Comparison of ENCODE assay signal across 13 cellular contexts in the genomic region with DNA sequence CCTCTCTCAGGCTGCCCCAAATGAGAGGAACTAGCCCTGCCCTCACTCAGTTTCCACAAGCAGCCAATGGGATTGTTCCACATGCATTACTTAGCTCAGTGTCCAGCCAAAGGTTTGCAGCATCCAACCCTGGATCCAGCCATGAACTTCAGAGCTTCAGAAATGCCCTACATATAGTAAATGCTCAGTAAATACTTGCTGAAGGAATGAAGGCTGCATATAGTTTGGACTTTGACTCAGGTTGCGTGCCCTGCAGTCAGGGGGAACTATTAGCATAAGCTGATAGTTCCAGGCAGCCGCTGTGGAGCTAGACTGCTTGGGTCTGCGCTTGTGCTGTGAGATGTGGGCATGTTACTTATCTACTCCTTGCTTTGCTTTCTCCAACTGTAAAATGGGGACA.
DNase-seq lines count a peak whose midpoint lies in the region; ATAC-seq, FAIRE-seq and TF ChIP-seq lines count a peak whose summit lies in the region.
"Had no signal": no experiment of that assay in that cellular context is flagged by ENCODE, and none has a peak within 500 bp of the region (broad histone marks: within the 10 kb centered on the region; RNA-seq: fewer than 3 reads in every experiment).

No MANE protein-coding gene starts in this region.

- no peak overlapping the region for H4K91ac ChIP-seq in mesenchymal stem cell (ENCODE audit: low read length)

- no peak overlapping the region for H2BK15ac ChIP-seq in mesenchymal stem cell (ENCODE audit: low read depth, poor library complexity, severe bottlenecking)

- H3K14ac ChIP-seq in mesenchymal stem cell (ENCODE audit: low read length in 2 of 2): no peak overlapping the region

- no peak overlapping the region for H3K4me3 Mint-ChIP-seq in astrocyte (ENCODE audit: unreplicated experiment)
- H3K4me3 Mint-ChIP-seq in CD8-positive, alpha-beta memory T cell: no peak overlapping the region
- no peak overlapping the region for H3K4me3 Mint-ChIP-seq in T-helper 2 cell treated with Interferon-gamma antibody and Interleukin-4, amounts not matched to agents 5 μg/mL and 100 μg/mL, for 36 hours

- DNase-seq in HepG2 (ENCODE audit: low spot score) (no peak), right lobe of liver (no peak), astrocyte (ENCODE audit: low read depth) (no peak), mesenchymal stem cell (no peak), NCI-H1092 treated with DMSO at 0.1 percent for 48 hours (lab: John Stamatoyannopoulos, UW) (no peak)
- DNase-seq in CD8-positive, alpha-beta memory T cell: no peak
- no peak for DNase-seq in T-helper 2 cell treated with Interferon-gamma antibody and Interleukin-4, amounts not matched to agents 5 μg/mL and 100 μg/mL, for 36 hours (ENCODE audit: low spot score)
- DNase-seq: 8988T, AML-193, DMS 273 treated with DMSO at 0.1 percent for 48 hours, H7 had no signal

- CTCF ChIA-PET in HepG2 (lab: Yijun Ruan, JAX; ENCODE audit: low intra/inter-chr PET ratio, low total read pairs): no interaction called here
- CTCF ChIA-PET in CD8-positive, alpha-beta memory T cell (lab: Charles Lee): interaction anchor here (1.5 to 2.5 kb wide), 2 partner anchors 8 to 20 kb away, joined by 4 to 11 read pairs; no protein-coding TSS in a partner anchor

- no peak for FAIRE-seq in HepG2 (lab: Jason Lieb, UNC)
- no peak for FAIRE-seq in astrocyte (lab: Jason Lieb, UNC)

- H3K9ac ChIP-seq in HepG2 (ENCODE audit: insufficient read depth, low read depth, low read length) (no peak overlapping the region), astrocyte (ENCODE audit: low read length) (no peak overlapping the region), mesenchymal stem cell (ENCODE audit: low read length) (no peak overlapping the region)
- H3K9ac ChIP-seq: BLaER1, GM23248 had no signal

- no peaks in the 10 kb centered on the region for H3K9me3 ChIP-seq in HepG2 (ENCODE audit: low read length)
- H3K9me3 ChIP-seq in right lobe of liver: no peaks in the 10 kb centered on the region
- no peaks in the 10 kb centered on the region for H3K9me3 ChIP-seq in astrocyte (ENCODE audit: insufficient read depth, low read depth, low read length)
- H3K9me3 ChIP-seq in mesenchymal stem cell (ENCODE audit: control insufficient read depth, low read length): no peaks in the 10 kb centered on the region
- H3K9me3 ChIP-seq in CD8-positive, alpha-beta memory T cell (ENCODE audit: low read length): no peaks in the 10 kb centered on the region
- H3K9me3 ChIP-seq: BLaER1 had no signal

- TF ChIP-seq EP300 in HepG2 (IDR thresholded peaks at IDR 0.05; ENCODE audit: low read depth in 2 of 2, low read length in 2 of 2) (no peak), HepG2 (CRISPR knock-in tag; IDR thresholded peaks at IDR 0.05; ENCODE audit: borderline replicate concordance) (no peak)

- no peak overlapping the region for H3K18ac ChIP-seq in mesenchymal stem cell (ENCODE audit: low read depth in 1 of 2, low read length in 2 of 2)

- H3K4me1 ChIP-seq in HepG2 (ENCODE audit: insufficient read depth, low read length) (peaks cover 28% of the 10 kb centered on the region), right lobe of liver (no peaks in the 10 kb centered on the region), astrocyte (ENCODE audit: insufficient read depth, low read length) (peaks cover 9% of the 10 kb centered on the region), mesenchymal stem cell (ENCODE audit: control insufficient read depth, insufficient read depth, low read depth, low read length) (no peaks in the 10 kb centered on the region)
- H3K4me1 ChIP-seq in CD8-positive, alpha-beta memory T cell (ENCODE audit: insufficient read depth, low read length): no peaks in the 10 kb centered on the region

- no peaks in the 10 kb centered on the region for H4K20me1 ChIP-seq in HepG2 (ENCODE audit: insufficient read depth, low read length)
- no peaks in the 10 kb centered on the region for H4K20me1 ChIP-seq in astrocyte (ENCODE audit: insufficient read depth, low read length)
- H4K20me1 ChIP-seq: BLaER1 had no signal

- peaks cover 11% of the 10 kb centered on the region for H3K4me1 Mint-ChIP-seq in astrocyte (ENCODE audit: low read depth, unreplicated experiment)
- no peaks in the 10 kb centered on the region for H3K4me1 Mint-ChIP-seq in CD8-positive, alpha-beta memory T cell
- no peaks in the 10 kb centered on the region for H3K4me1 Mint-ChIP-seq in T-helper 2 cell treated with Interferon-gamma antibody and Interleukin-4, amounts not matched to agents 5 μg/mL and 100 μg/mL, for 36 hours (ENCODE audit: low read depth)

- TF ChIP-seq RAD21 in HepG2 (CRISPR knock-in tag; IDR thresholded peaks at IDR 0.05): no peak

- no peak overlapping the region for H2AFZ ChIP-seq in HepG2 (ENCODE audit: low read length)
- no peak overlapping the region for H2AFZ ChIP-seq in astrocyte (ENCODE audit: low read depth, low read length)
- no peak overlapping the region for H2AFZ ChIP-seq in mesenchymal stem cell (ENCODE audit: low read depth, low read length)
- H2AFZ ChIP-seq: GM23248 had no signal

- H3K79me1 ChIP-seq in mesenchymal stem cell (replicated peaks; ENCODE audit: low read length, poor library complexity, severe bottlenecking): no peaks in the 10 kb centered on the region

- H3K79me2 ChIP-seq in HepG2 (ENCODE audit: insufficient read depth, low read length): no peaks in the 10 kb centered on the region
- H3K79me2 ChIP-seq in astrocyte (ENCODE audit: insufficient read depth, low read length): no peaks in the 10 kb centered on the region

- no peak overlapping the region for H3K4me3 ChIP-seq in HepG2 (replicated peaks in 1 of 3; ENCODE audit: insufficient read depth in 1 of 3, low read depth in 2 of 3, low read length in 3 of 3)
- no peak overlapping the region for H3K4me3 ChIP-seq in right lobe of liver
- H3K4me3 ChIP-seq in astrocyte (ENCODE audit: insufficient read depth, low read depth, low read length): no peak overlapping the region
- no peak overlapping the region for H3K4me3 ChIP-seq in mesenchymal stem cell (ENCODE audit: insufficient read depth in 1 of 2, low read depth in 1 of 2, low read length in 2 of 2)
- H3K4me3 ChIP-seq in CD8-positive, alpha-beta memory T cell (ENCODE audit: low read length): no peak overlapping the region
- H3K4me3 ChIP-seq: BLaER1, GM23248 had no signal

- peaks cover 15% of the 10 kb centered on the region for H3K27me3 Mint-ChIP-seq in astrocyte (ENCODE audit: low read depth, unreplicated experiment)
- peaks cover 9 to 13% of the 10 kb centered on the region in 2 donors for H3K27me3 Mint-ChIP-seq in CD8-positive, alpha-beta memory T cell
- peaks cover 8% of the 10 kb centered on the region for H3K27me3 Mint-ChIP-seq in T-helper 2 cell treated with Interferon-gamma antibody and Interleukin-4, amounts not matched to agents 5 μg/mL and 100 μg/mL, for 36 hours (ENCODE audit: low read depth)

- peaks cover 9% of the 10 kb centered on the region for H3K9me3 Mint-ChIP-seq in astrocyte (ENCODE audit: unreplicated experiment)
- H3K9me3 Mint-ChIP-seq in CD8-positive, alpha-beta memory T cell: peaks cover 0 to 1% (median 0%) of the 10 kb centered on the region in 5 donors
- no peaks in the 10 kb centered on the region for H3K9me3 Mint-ChIP-seq in T-helper 2 cell treated with Interferon-gamma antibody and Interleukin-4, amounts not matched to agents 5 μg/mL and 100 μg/mL, for 36 hours

- H4K8ac ChIP-seq in mesenchymal stem cell (ENCODE audit: low read length): peak overlapping the region; percentile 22

- H2BK120ac ChIP-seq in mesenchymal stem cell (ENCODE audit: low read depth, low read length): no peak overlapping the region

- TF ChIP-seq POLR2A in HepG2 (IDR thresholded peaks at IDR 0.05; ENCODE audit: insufficient read depth in 1 of 2, low read depth in 2 of 2, low read length in 2 of 2) (no peak), right lobe of liver (IDR thresholded peaks at IDR 0.05) (no peak)

- no peak for TF ChIP-seq CTCF in HepG2 (CRISPR knock-in tag; IDR thresholded peaks at IDR 0.05)
- TF ChIP-seq CTCF in right lobe of liver (IDR thresholded peaks at IDR 0.05): no peak
- no peak for TF ChIP-seq CTCF in astrocyte (IDR thresholded peaks at IDR 0.05; ENCODE audit: insufficient read depth, low read depth, low read length)

- ATAC-seq in HepG2 (peak; percentile 67), right lobe of liver (no peak)

- H3K4ac ChIP-seq in mesenchymal stem cell (ENCODE audit: low read depth in 1 of 2, low read length in 2 of 2): no peak overlapping the region

- H3K27ac ChIP-seq in HepG2 (ENCODE audit: extremely low read length, insufficient read depth, low read length): no peak overlapping the region
- H3K27ac ChIP-seq in right lobe of liver: no peak overlapping the region
- no peak overlapping the region for H3K27ac ChIP-seq in astrocyte (ENCODE audit: low read depth, low read length)
- no peak overlapping the region for H3K27ac ChIP-seq in mesenchymal stem cell (ENCODE audit: low read length, poor library complexity, severe bottlenecking)
- H3K27ac ChIP-seq in CD8-positive, alpha-beta memory T cell (ENCODE audit: low read depth, low read length): no peak overlapping the region
- H3K27ac ChIP-seq: BLaER1, GM23248 had no signal

- intact Hi-C loops in HepG2 (cut with micrococcal nuclease; ENCODE audit: unreplicated experiment) (no loop called here), right lobe of liver (cut with DNase I) (no loop called here)

- BruUV-seq in HepG2 (replicated peaks; lab: Mats Ljungman, UMichigan): no TSS peak

- H2BK5ac ChIP-seq in mesenchymal stem cell (ENCODE audit: low read depth, low read length, poor library complexity, severe bottlenecking): no peak overlapping the region

- H3K23ac ChIP-seq in mesenchymal stem cell (ENCODE audit: low read length in 2 of 2): no peak overlapping the region

- H3K36me3 ChIP-seq in HepG2 (replicated peaks in 1 of 2; ENCODE audit: control insufficient read depth in 1 of 2, insufficient read depth in 2 of 2, low read length in 2 of 2) (no peaks in the 10 kb centered on the region), right lobe of liver (no peaks in the 10 kb centered on the region), astrocyte (ENCODE audit: insufficient read depth, low read length) (no peaks in the 10 kb centered on the region), mesenchymal stem cell (ENCODE audit: control insufficient read depth in 1 of 2, insufficient read depth in 2 of 2, low read depth in 1 of 2, low read length in 2 of 2) (no peaks in the 10 kb centered on the region)
- H3K36me3 ChIP-seq in CD8-positive, alpha-beta memory T cell (ENCODE audit: insufficient read depth, low read length): no peaks in the 10 kb centered on the region
- H3K36me3 ChIP-seq: BLaER1 had no signal

- in situ Hi-C loops in HepG2 (cut with HindIII; ENCODE audit: extremely low pct_ligation_motif_present, low pct_unique_long_range_greater_than_20kb): no loop called here

- H3K27me3 ChIP-seq in HepG2 (ENCODE audit: control insufficient read depth in 1 of 2, insufficient read depth in 2 of 2, low read length in 2 of 2) (peaks cover 1 to 36% of the 10 kb centered on the region in 2 experiments; a peak in 3 of 5 replicates), right lobe of liver (no peaks in the 10 kb centered on the region), astrocyte (ENCODE audit: insufficient read depth, low read length) (no peaks in the 10 kb centered on the region), mesenchymal stem cell (ENCODE audit: control insufficient read depth in 1 of 2, insufficient read depth in 1 of 2, low read length in 2 of 2) (peaks cover 0 to 5% of the 10 kb centered on the region in 2 experiments)
- peaks cover 5% of the 10 kb centered on the region for H3K27me3 ChIP-seq in CD8-positive, alpha-beta memory T cell (ENCODE audit: insufficient read depth, low read length, poor library complexity, severe bottlenecking)
- H3K27me3 ChIP-seq: BLaER1 had no signal

- POLR2A ChIA-PET in HepG2 (lab: Yijun Ruan, JAX): no interaction called here
- POLR2A ChIA-PET in CD8-positive, alpha-beta memory T cell (lab: Charles Lee): no interaction called here

- 11% methylated on average over 2 of the region's 3 CpGs for WGBS in HepG2 (ENCODE audit: low lambda C conversion rate)
- WGBS in right lobe of liver (ENCODE audit: insufficient coverage, low coverage, low lambda C conversion rate, missing lambda C conversion rate): 83% methylated on average over 1 of the region's 3 CpGs
- WGBS in mesenchymal stem cell: 95% methylated on average over 3 of the region's 3 CpGs

- no peak overlapping the region for H3K4me2 ChIP-seq in HepG2 (ENCODE audit: low read depth, low read length)
- H3K4me2 ChIP-seq in astrocyte (ENCODE audit: low read length): no peak overlapping the region
- H3K4me2 ChIP-seq in mesenchymal stem cell (ENCODE audit: low read length, poor library complexity, severe bottlenecking): no peak overlapping the region
- H3K4me2 ChIP-seq: BLaER1 had no signal

- H3K27ac Mint-ChIP-seq in astrocyte (ENCODE audit: unreplicated experiment): peak overlapping the region; percentile 77
- no peak overlapping the region for H3K27ac Mint-ChIP-seq in CD8-positive, alpha-beta memory T cell
- H3K27ac Mint-ChIP-seq in T-helper 2 cell treated with Interferon-gamma antibody and Interleukin-4, amounts not matched to agents 5 μg/mL and 100 μg/mL, for 36 hours: no peak overlapping the region

- no peak overlapping the region for H2AK5ac ChIP-seq in mesenchymal stem cell (ENCODE audit: low read length, severe bottlenecking)

- no peak overlapping the region for H2BK12ac ChIP-seq in mesenchymal stem cell (ENCODE audit: low read length in 2 of 2)

- H3K36me3 Mint-ChIP-seq in astrocyte (ENCODE audit: low read depth, unreplicated experiment): no peaks in the 10 kb centered on the region
- H3K36me3 Mint-ChIP-seq in CD8-positive, alpha-beta memory T cell: peaks cover 0 to 2% (median 0%) of the 10 kb centered on the region in 3 donors
- no peaks in the 10 kb centered on the region for H3K36me3 Mint-ChIP-seq in T-helper 2 cell treated with Interferon-gamma antibody and Interleukin-4, amounts not matched to agents 5 μg/mL and 100 μg/mL, for 36 hours (ENCODE audit: low read depth)
